Comparison of ENCODE assay signal across 2 cellular contexts in the genomic region with DNA sequence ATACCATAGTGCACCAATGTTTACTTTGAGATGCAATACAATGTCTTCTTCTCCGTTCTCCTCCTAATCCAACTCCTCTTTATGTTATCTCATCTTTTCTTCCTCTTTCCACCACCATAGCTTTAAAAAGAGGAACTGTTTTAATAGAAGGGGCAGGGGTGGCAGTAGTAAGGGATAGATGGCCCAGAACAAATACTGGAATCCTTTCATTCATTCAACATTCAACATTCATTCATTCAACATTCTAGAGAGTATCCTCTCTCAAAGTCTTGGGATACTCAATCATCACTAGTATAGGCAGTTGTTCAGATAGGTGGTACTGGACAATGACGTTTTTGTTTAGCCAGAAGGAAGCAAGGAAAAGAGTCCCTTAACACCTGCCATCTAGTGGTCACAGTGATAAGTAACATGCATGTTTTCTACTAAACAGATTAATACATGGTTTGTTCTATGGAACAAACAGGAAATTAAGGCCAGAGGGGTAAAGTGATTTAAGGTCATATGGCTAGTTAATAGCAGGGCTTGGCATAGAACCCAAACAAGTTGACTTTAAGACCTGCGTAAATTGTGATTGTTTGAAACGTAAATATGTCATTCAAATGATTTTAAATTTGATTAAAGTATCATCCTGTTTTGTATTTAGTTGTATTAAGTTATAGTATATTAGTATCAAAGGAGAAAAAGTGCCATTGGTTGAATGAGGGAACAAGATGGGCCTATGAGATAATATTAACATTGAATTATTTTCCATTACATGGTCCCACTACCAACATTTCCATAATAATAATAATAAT.
A peak's percentile ranks its signal among the peaks of the same experiment; 100 is the strongest.
TF ChIP-seq lines count a peak whose summit lies in the region.

No MANE protein-coding gene starts in this region.

TF ChIP-seq in HCT116, 20 proteins besides CTCF, POLR2A, EP300 and RAD21:
- TF ChIP-seq YY1 (IDR thresholded peaks at IDR 0.05; ENCODE audit: extremely low read depth, insufficient replicate concordance, low read depth, low read length) (no peak), SRF (IDR thresholded peaks at IDR 0.05; ENCODE audit: low read depth) (no peak), CBX3 (IDR thresholded peaks at IDR 0.05; ENCODE audit: low read depth) (peak; percentile 57; the same call in 1 of the 2 replicates), FOSL1 (IDR thresholded peaks at IDR 0.05; ENCODE audit: low read depth) (no peak), ZBTB33 (IDR thresholded peaks at IDR 0.05; ENCODE audit: extremely low read depth, insufficient replicate concordance, low read length) (no peak), ZNF274 (IDR thresholded peaks at IDR 0.05; ENCODE audit: low read depth, low read length) (no peak)

TF ChIP-seq in HepG2, 621 proteins besides CTCF, POLR2A, EP300 and RAD21:
- TF ChIP-seq SP1 (IDR thresholded peaks at IDR 0.05) (no peak), SP1 (CRISPR knock-in tag; IDR thresholded peaks at IDR 0.05) (no peak), ZNF720 (CRISPR knock-in tag; IDR thresholded peaks at IDR 0.05) (no peak), GATAD2A (CRISPR knock-in tag; IDR thresholded peaks at IDR 0.05) (peak; percentile 26; the same call in 1 of the 2 replicates), ZNF777 (CRISPR knock-in tag; IDR thresholded peaks at IDR 0.05) (no peak), HMGA1 (CRISPR knock-in tag; conservative IDR thresholded peaks at IDR 0.05) (no peak), SMAD3 (CRISPR knock-in tag; IDR thresholded peaks at IDR 0.05) (0 out of 2 replicates have a peak, but pooled peaks have one; percentile 30), ZSCAN20 (CRISPR knock-in tag; IDR thresholded peaks at IDR 0.05; ENCODE audit: borderline replicate concordance) (no peak), MIXL1 (CRISPR knock-in tag; IDR thresholded peaks at IDR 0.05) (peak; percentile 38; the same call in 1 of the 2 replicates), STAG1 (CRISPR knock-in tag; IDR thresholded peaks at IDR 0.05) (peak; percentile 45), PAWR (CRISPR knock-in tag; IDR thresholded peaks at IDR 0.05; ENCODE audit: borderline replicate concordance) (no peak), SMYD3 (CRISPR knock-in tag; IDR thresholded peaks at IDR 0.05) (0 out of 2 replicates have a peak, but pooled peaks have one; percentile 33), SAP130 (CRISPR knock-in tag; IDR thresholded peaks at IDR 0.05; ENCODE audit: low read depth) (peak; percentile 33; the same call in 1 of the 2 replicates), ZBTB21 (CRISPR knock-in tag; IDR thresholded peaks at IDR 0.05) (peak; percentile 29; the same call in 1 of the 2 replicates), ZNF124 (CRISPR knock-in tag; IDR thresholded peaks at IDR 0.05) (no peak), SMC3 (IDR thresholded peaks at IDR 0.05; ENCODE audit: low read length) (peak; percentile 49; the same call in 1 of the 2 replicates), SOX5 (CRISPR knock-in tag; IDR thresholded peaks at IDR 0.05; ENCODE audit: borderline replicate concordance) (0 out of 2 replicates have a peak, but pooled peaks have one; percentile 12), HNRNPL (IDR thresholded peaks at IDR 0.05; ENCODE audit: low read depth, low read length) (no peak), ZNF747 (CRISPR knock-in tag; IDR thresholded peaks at IDR 0.05; ENCODE audit: borderline replicate concordance) (no peak), ZNF749 (CRISPR knock-in tag; IDR thresholded peaks at IDR 0.05; ENCODE audit: borderline replicate concordance) (no peak), THAP11 (CRISPR knock-in tag; IDR thresholded peaks at IDR 0.05) (peak; percentile 47; the same call in 1 of the 2 replicates), PRMT3 (CRISPR knock-in tag; IDR thresholded peaks at IDR 0.05; ENCODE audit: borderline replicate concordance, low read depth) (no peak), ZNF614 (CRISPR knock-in tag; IDR thresholded peaks at IDR 0.05; ENCODE audit: borderline replicate concordance) (0 out of 2 replicates have a peak, but pooled peaks have one; percentile 50), ZNF83 (CRISPR knock-in tag; IDR thresholded peaks at IDR 0.05; ENCODE audit: borderline replicate concordance) (no peak), ELF3 (CRISPR knock-in tag; IDR thresholded peaks at IDR 0.05) (peak; percentile 56; the same call in 1 of the 2 replicates), ZFP82 (CRISPR knock-in tag; IDR thresholded peaks at IDR 0.05; ENCODE audit: borderline replicate concordance) (no peak), KMT2B (CRISPR knock-in tag; IDR thresholded peaks at IDR 0.05) (0 out of 2 replicates have a peak, but pooled peaks have one; percentile 24), FOXA1 (IDR thresholded peaks at IDR 0.05) (no peak), FOXA1 (CRISPR knock-in tag; IDR thresholded peaks at IDR 0.05) (no peak), FOXK1 (CRISPR knock-in tag; IDR thresholded peaks at IDR 0.05; ENCODE audit: borderline replicate concordance, low read depth) (peak; percentile 46; the same call in 1 of the 2 replicates), IRF2 (CRISPR knock-in tag; IDR thresholded peaks at IDR 0.05) (peak; percentile 20; the same call in 1 of the 2 replicates), HMG20A (CRISPR knock-in tag; IDR thresholded peaks at IDR 0.05; ENCODE audit: borderline replicate concordance) (peak; percentile 12; the same call in 1 of the 2 replicates), CREB1 (IDR thresholded peaks at IDR 0.05) (peak; percentile 47; the same call in 1 of the 2 replicates), CREB1 (CRISPR knock-in tag; IDR thresholded peaks at IDR 0.05) (peak; percentile 70), ZNF407 (CRISPR knock-in tag; IDR thresholded peaks at IDR 0.05; ENCODE audit: not compliant biosample characterization) (no peak)
- TF ChIP-seq, protein P1, sequence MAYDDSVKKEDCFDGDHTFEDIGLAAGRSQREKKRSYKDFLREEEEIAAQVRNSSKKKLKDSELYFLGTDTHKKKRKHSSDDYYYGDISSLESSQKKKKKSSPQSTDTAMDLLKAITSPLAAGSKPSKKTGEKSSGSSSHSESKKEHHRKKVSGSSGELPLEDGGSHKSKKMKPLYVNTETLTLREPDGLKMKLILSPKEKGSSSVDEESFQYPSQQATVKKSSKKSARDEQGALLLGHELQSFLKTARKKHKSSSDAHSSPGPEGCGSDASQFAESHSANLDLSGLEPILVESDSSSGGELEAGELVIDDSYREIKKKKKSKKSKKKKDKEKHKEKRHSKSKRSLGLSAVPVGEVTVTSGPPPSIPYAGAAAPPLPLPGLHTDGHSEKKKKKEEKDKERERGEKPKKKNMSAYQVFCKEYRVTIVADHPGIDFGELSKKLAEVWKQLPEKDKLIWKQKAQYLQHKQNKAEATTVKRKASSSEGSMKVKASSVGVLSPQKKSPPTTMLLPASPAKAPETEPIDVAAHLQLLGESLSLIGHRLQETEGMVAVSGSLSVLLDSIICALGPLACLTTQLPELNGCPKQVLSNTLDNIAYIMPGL (CRISPR knock-in tag; IDR thresholded peaks at IDR 0.05; ENCODE audit: borderline replicate concordance in 1 of 2, low read depth in 1 of 2) = peak in 1 of 2 experiments; percentile 68; a peak in 1 of 4 replicates
- TF ChIP-seq, protein P2, sequence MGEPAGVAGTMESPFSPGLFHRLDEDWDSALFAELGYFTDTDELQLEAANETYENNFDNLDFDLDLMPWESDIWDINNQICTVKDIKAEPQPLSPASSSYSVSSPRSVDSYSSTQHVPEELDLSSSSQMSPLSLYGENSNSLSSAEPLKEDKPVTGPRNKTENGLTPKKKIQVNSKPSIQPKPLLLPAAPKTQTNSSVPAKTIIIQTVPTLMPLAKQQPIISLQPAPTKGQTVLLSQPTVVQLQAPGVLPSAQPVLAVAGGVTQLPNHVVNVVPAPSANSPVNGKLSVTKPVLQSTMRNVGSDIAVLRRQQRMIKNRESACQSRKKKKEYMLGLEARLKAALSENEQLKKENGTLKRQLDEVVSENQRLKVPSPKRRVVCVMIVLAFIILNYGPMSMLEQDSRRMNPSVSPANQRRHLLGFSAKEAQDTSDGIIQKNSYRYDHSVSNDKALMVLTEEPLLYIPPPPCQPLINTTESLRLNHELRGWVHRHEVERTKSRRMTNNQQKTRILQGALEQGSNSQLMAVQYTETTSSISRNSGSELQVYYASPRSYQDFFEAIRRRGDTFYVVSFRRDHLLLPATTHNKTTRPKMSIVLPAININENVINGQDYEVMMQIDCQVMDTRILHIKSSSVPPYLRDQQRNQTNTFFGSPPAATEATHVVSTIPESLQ (CRISPR knock-in tag; conservative IDR thresholded peaks at IDR 0.05) = no peak
